Comparison of ENCODE assay signal across 8 cellular contexts in the genomic region with DNA sequence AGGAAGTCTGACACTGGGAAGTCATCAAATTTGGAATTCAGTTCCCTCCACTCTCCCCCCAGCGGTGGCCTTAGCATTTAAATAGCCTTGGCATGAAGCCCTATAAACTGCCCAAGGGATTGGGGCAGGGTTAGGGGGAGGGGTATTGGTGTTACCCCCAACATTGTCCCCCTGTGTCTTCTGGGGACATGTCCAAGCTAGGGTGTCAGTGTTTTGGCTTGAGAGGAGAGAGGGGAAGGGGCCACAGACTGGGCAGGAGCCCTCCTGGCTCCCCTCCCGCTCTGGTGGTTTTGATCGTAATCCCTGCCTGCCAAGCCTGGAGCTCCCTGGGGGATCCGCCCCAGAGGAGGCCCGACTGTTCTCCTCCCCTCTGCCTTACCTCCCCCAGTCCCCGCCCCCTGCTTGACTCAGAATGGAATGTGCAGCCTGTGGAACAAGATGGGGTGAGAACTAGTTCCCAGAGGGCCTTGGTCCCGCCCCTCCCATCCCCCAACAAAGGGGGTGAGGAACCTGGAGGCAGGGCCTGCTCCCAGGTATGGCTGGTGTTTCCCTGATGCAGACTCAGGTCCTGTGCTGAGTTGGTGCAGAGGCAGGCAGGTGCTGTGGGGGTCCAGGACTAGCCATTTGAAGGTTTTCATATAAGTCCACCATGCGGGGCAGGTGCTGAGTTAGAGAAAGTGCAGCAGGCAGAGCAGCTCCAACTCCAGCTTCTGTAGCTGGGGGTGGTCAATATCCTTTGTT. TPM values are rescaled to one million over a fixed set of nuclear protein-coding genes. Genes with fewer than 3 reads are reported as not detected.
A peak's percentile ranks its signal among the peaks of the same experiment; 100 is the strongest.
DNase-seq lines count a peak whose midpoint lies in the region; ATAC-seq, FAIRE-seq and TF ChIP-seq lines count a peak whose summit lies in the region.

No MANE protein-coding gene starts in this region.

- no peak overlapping the region for H3K4me3 ChIP-seq in ovary

- TF ChIP-seq POLR2A in ovary (IDR thresholded peaks at IDR 0.05), result no peak

- no peaks in the 10 kb centered on the region for H3K9me3 ChIP-seq in ovary

- peak; percentile 58 for FAIRE-seq in HTR-8/SVneo (lab: Jason Lieb, UNC)

- H3K36me3 ChIP-seq in ovary, result no peaks in the 10 kb centered on the region

- 19 to 27% (median 23%) methylated on average over 8 of the region's 8 CpGs for WGBS in ovary, 3 donors

- DNase-seq in 8988T (peak; percentile 82), HTR-8/SVneo (ENCODE audit: insufficient read length, low spot score) (peak; percentile 98), SK-MEL-5 (ENCODE audit: low read depth, low spot score) (peak; percentile 40), glomerular visceral epithelial cell (ENCODE audit: extremely low spot score) (peak; percentile 91), ovary (peak; percentile 60 to 86 (median 74)), SKM-1 treated with dmso at 0.1 percent for 144 hours (lab: John Stamatoyannopoulos, UW; ENCODE audit: unreplicated experiment) (no peak), KG1 (lab: John Stamatoyannopoulos, UW) (no peak)

- no peaks in the 10 kb centered on the region for H3K27me3 ChIP-seq in ovary

- no peak for TF ChIP-seq CTCF in ovary (IDR thresholded peaks at IDR 0.05)

- intact Hi-C loops in ovary (cut with DNase I), result loop anchor here in 1 of 4 donors (5.0 kb wide), 1 partner anchor 47 kb away; no protein-coding TSS in a partner anchor

- in situ Hi-C loops in SK-MEL-5 (cut with HindIII; ENCODE audit: low pct_unique_long_range_greater_than_20kb, low sequenced_read_pairs), result no loop called here

- no peak overlapping the region for H3K27ac ChIP-seq in ovary

- ATAC-seq in HG03457 (IDR thresholded peaks at IDR 0.05; ENCODE audit: unreplicated experiment), result no peak

- no peak for TF ChIP-seq EP300 in ovary (IDR thresholded peaks at IDR 0.05)

- H3K4me1 ChIP-seq in ovary (ENCODE audit: insufficient read depth), result peaks cover 22% of the 10 kb centered on the region

RNA-seq across cellular contexts. Expression of a gene that starts 7.4 kb away (rescaled TPM):
- total RNA-seq in SK-MEL-5 (2014; rRNA removed; shearing (Covaris generic)), result 7.7 and 9.7 TPM in 2 replicates
- polyA plus RNA-seq in SK-MEL-5 (2015; cell fraction: cytosol; rRNA removed), result 24.1 and 25.7 TPM in 2 replicates
- polyA plus RNA-seq in SK-MEL-5 (2015; cell fraction: nucleus; rRNA removed), result 48.4 and 55.3 TPM in 2 replicates
- 10 to 100 TPM; 12.0 to 43.0 (median 27.2) TPM for total RNA-seq in ovary
- 10 to 100 TPM; 16.4 to 20.8 TPM for polyA plus RNA-seq in ovary

Comparison
In these comparisons a context has a peak if more than half of its experiments do, and no peak if none do; other contexts are left out.
1. DNase-seq: peak in 8988T (single experiment), HTR-8/SVneo (single experiment), SK-MEL-5 (single experiment), glomerular visceral epithelial cell (single experiment) and ovary (5 of 5); none in SKM-1 treated with dmso at 0.1 percent for 144 hours (single experiment) and KG1 (single experiment).